ENCODE assay signal across 12 cellular contexts in the genomic region with DNA sequence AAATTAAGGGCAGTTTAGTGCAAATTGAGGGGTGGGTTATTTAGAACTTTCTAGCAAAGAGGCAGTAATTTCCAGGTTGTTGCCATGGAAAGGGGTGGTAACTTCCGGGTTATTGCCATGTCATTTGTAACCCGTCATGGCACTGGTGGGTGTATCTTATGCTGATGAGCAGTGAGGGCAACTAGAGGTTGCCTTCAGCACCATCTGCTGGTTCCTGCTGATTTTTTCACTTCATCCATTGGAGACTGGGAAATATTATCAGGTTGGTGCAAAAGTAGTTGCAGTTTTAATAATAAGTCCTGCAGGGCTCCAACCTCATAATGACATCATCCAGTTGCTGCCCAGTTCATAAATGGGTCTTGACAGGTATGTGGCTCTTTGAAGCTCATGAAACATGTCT. TPM values are rescaled to one million over a fixed set of nuclear protein-coding genes. Genes with fewer than 3 reads are reported as not detected.
DNase-seq lines count a peak whose midpoint lies in the region; ATAC-seq, FAIRE-seq and TF ChIP-seq lines count a peak whose summit lies in the region.
"Had no signal": no experiment of that assay in that cellular context is flagged by ENCODE, and none has a peak within 500 bp of the region (broad histone marks: within the 10 kb centered on the region; RNA-seq: fewer than 3 reads in every experiment).

No MANE protein-coding gene starts in this region.

- H3K4me1 Mint-ChIP-seq in WTC11: peaks cover 12% of the 10 kb centered on the region

- peaks cover 0 to 3% (median 0%) of the 10 kb centered on the region in 3 donors for H3K4me1 ChIP-seq in pancreas
- H3K4me1 ChIP-seq: left lung had no signal

- H3K4me3 ChIP-seq in GM06990 (replicated peaks; ENCODE audit: low read depth, low read length) (no peak overlapping the region), pancreas (no peak overlapping the region)
- H3K4me3 ChIP-seq: left lung had no signal

- ATAC-seq in WTC11 (peak; percentile 83), left lobe of liver (peak; percentile 92), HG03139 (IDR thresholded peaks at IDR 0.05; ENCODE audit: unreplicated experiment) (no peak), pancreas (no peak)
- ATAC-seq: activated T-cell treated with anti-CD3 and anti-CD28 coated beads, Interleukin-2, amount 50 U/mL, for 4 hours; left lung had no signal

- no peaks in the 10 kb centered on the region for H3K9me3 ChIP-seq in pancreas
- H3K9me3 ChIP-seq: left lung had no signal

- intact Hi-C loops in pancreas (cut with DNase I): no loop called here

- FAIRE-seq in pancreas (lab: Jason Lieb, UNC): no peak

- peaks cover 4% of the 10 kb centered on the region for H3K9me3 Mint-ChIP-seq in WTC11

- H3K27ac Mint-ChIP-seq in WTC11: no peak overlapping the region

- TF ChIP-seq CTCF in GM06990 (IDR thresholded peaks at IDR 0.05; ENCODE audit: insufficient read depth, low read length, poor library complexity, severe bottlenecking) (peak; percentile 12), WTC11 (IDR thresholded peaks at IDR 0.05) (no peak), pancreas (IDR thresholded peaks at IDR 0.05) (no peak)

- CTCF ChIA-PET in WTC11 (lab: Charles Lee): interaction anchor here (5.0 kb wide), 1 partner anchor 104 kb away, joined by 42 read pairs; no protein-coding TSS in a partner anchor

- no peak overlapping the region for H3K27ac ChIP-seq in pancreas
- H3K27ac ChIP-seq: left lung had no signal

- DNase-seq in GM06990 (ENCODE audit: extremely low read depth, insufficient read length) (no peak), M059J (ENCODE audit: low read depth) (peak; percentile 4), WTC11 (ENCODE audit: low spot score) (no peak), left lobe of liver (ENCODE audit: low spot score) (peak; percentile 52), NCI-H446 (lab: John Stamatoyannopoulos, UW) (no peak), pancreas (no peak)
- no peak for DNase-seq in effector CD4-positive, alpha-beta T cell
- DNase-seq: activated T-cell treated with anti-CD3 and anti-CD28 coated beads, Interleukin-2, amount 50 U/mL, for 4 hours; left lung; NCI-H1048 had no signal

- no peaks in the 10 kb centered on the region for H3K36me3 Mint-ChIP-seq in WTC11

- no peaks in the 10 kb centered on the region; the same call in 1 of the 2 replicates for H3K27me3 Mint-ChIP-seq in WTC11 (ENCODE audit: low read depth)

- no peak overlapping the region for H3K4me3 Mint-ChIP-seq in WTC11
- H3K4me3 Mint-ChIP-seq: activated T-cell treated with anti-CD3 and anti-CD28 coated beads, Interleukin-2, amount 50 U/mL, for 4 hours had no signal

- H3K36me3 ChIP-seq in GM06990 (ENCODE audit: control insufficient read depth, insufficient read depth, low read length): no peaks in the 10 kb centered on the region
- H3K36me3 ChIP-seq in pancreas: no peaks in the 10 kb centered on the region
- H3K36me3 ChIP-seq: left lung had no signal

- POLR2A ChIA-PET in WTC11 (lab: Charles Lee): no interaction called here

- 64 to 69% methylated on average over 2 of the region's 2 CpGs for WGBS in pancreas, 2 donors

- H3K27me3 ChIP-seq in GM06990 (replicated peaks; ENCODE audit: control insufficient read depth, insufficient read depth, low read length) (no peaks in the 10 kb centered on the region), pancreas (no peaks in the 10 kb centered on the region)

TF ChIP-seq in WTC11, 78 proteins besides CTCF, POLR2A, EP300 and RAD21:
- TF ChIP-seq, protein P1, sequence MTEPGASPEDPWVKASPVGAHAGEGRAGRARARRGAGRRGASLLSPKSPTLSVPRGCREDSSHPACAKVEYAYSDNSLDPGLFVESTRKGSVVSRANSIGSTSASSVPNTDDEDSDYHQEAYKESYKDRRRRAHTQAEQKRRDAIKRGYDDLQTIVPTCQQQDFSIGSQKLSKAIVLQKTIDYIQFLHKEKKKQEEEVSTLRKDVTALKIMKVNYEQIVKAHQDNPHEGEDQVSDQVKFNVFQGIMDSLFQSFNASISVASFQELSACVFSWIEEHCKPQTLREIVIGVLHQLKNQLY (CRISPR knock-in tag; IDR thresholded peaks at IDR 0.05): no peak
- TF ChIP-seq, protein P2, sequence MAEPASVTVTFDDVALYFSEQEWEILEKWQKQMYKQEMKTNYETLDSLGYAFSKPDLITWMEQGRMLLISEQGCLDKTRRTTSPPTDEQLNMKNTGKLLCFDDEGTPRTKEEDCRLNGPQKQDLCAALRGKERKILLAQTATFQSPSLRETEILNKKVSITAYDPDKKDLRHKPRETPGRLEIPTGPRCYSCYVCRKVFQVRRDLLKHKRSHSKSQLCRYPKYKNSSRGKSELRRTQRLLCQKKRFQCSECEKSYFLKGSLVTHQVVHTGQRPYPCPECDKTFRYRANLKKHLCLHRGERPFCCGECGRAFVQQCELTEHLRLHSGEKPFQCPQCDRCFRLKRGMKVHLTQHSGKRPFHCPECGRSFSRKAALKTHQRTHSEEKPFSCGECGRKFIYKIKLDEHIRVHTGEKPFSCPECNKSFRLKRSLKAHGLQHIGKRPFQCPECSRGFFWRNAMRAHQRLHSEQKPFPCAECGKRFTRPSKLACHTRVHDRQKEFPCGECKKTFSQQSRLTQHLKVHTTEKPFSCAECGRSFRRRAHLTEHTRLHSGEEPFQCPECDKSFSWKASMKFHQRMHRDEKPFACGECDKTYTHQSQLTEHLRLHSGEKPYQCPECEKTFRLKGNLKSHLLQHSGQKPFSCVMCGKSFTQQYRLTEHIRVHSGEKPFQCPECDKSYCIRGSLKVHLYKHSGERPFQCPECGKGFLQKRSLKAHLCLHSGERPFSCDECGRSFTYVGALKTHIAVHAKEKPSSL (CRISPR knock-in tag; conservative IDR thresholded peaks at IDR 0.05): no peak
- no peak for TF ChIP-seq SP1 (CRISPR knock-in tag; conservative IDR thresholded peaks at IDR 0.05)
- TF ChIP-seq, protein P3, sequence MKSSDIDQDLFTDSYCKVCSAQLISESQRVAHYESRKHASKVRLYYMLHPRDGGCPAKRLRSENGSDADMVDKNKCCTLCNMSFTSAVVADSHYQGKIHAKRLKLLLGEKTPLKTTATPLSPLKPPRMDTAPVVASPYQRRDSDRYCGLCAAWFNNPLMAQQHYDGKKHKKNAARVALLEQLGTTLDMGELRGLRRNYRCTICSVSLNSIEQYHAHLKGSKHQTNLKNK (CRISPR knock-in tag; IDR thresholded peaks at IDR 0.05): no peak
- no peak for TF ChIP-seq GABPB1 (CRISPR knock-in tag; IDR thresholded peaks at IDR 0.05)
- no peak for TF ChIP-seq EMX1 (CRISPR knock-in tag; IDR thresholded peaks at IDR 0.05)

RNA-seq across cellular contexts. Expression of a gene that starts 24.4 kb away (rescaled TPM):
- total RNA-seq in M059J (2014; rRNA removed; shearing (Covaris generic)): not detected in 2 replicates
- total RNA-seq in WTC11 (2021): 0.14 to 0.25 TPM in 2 of 3 replicates, not detected in the other
- total RNA-seq in left lobe of liver: 186 TPM
- total RNA-seq in pancreas: 10 to 100 TPM; 51.5 to 88.5 (median 59.7) TPM
- 100 to 1,000 TPM; 103 to 119 TPM for polyA plus RNA-seq in pancreas
- total RNA-seq: activated T-cell treated with anti-CD3 and anti-CD28 coated beads, Interleukin-2, amount 50 U/mL, for 4 hours; left lung; omental fat pad had no signal

RNA-seq across cellular contexts. Expression of a gene that starts 27.6 kb away (rescaled TPM):
- total RNA-seq in M059J (2014; rRNA removed; shearing (Covaris generic)): not detected in 2 replicates
- total RNA-seq in WTC11 (2021) (not detected in 3 replicates), left lobe of liver (0.35 TPM), pancreas (not detected)
- polyA plus RNA-seq in pancreas: not detected
- total RNA-seq: activated T-cell treated with anti-CD3 and anti-CD28 coated beads, Interleukin-2, amount 50 U/mL, for 4 hours; left lung; omental fat pad had no signal

RNA-seq across cellular contexts. Expression of a gene that starts 44.4 kb away (rescaled TPM):
- 0.05 TPM in 1 of 2 replicates, not detected in the other for total RNA-seq in M059J (2014; rRNA removed; shearing (Covaris generic))
- total RNA-seq in WTC11 (2021) (1.5 to 3.2 TPM (median 2.2 TPM) in 3 replicates), left lobe of liver (216 TPM), pancreas (100 to 1,000 TPM in 1 of 6 donors, 10 to 100 TPM in 5; 52.3 to 130 (median 96.0) TPM)
- polyA plus RNA-seq in pancreas: 100 to 1,000 TPM in 1 of 2 donors, 10 to 100 TPM in 1; 67.2 to 139 TPM

Comparison
In these comparisons a context has a peak if more than half of its experiments do, and no peak if none do; other contexts are left out.
1. DNase-seq: peak in M059J (single experiment) and left lobe of liver (single experiment); none in GM06990 (single experiment), WTC11 (single experiment), NCI-H446 (0 of 2), effector CD4-positive, alpha-beta T cell (single experiment) and pancreas (0 of 6).
2. ATAC-seq: peak in WTC11 (single experiment) and left lobe of liver (single experiment); none in HG03139 (single experiment) and pancreas (0 of 4).
3. RNA of a gene that starts 24.4 kb away (total RNA-seq): 186 TPM in left lobe of liver (single experiment) and 51.5 to 88.5 TPM in pancreas; not detected in M059J and 0.14 to 0.25 TPM in WTC11; every median in the first group is over 10 times any median in the second.
4. RNA of a gene that starts 44.4 kb away (total RNA-seq): 216 TPM in left lobe of liver (single experiment) and 52.3 to 130 TPM in pancreas; 1.5 to 3.2 TPM in WTC11 and 0.05 TPM in M059J; every median in the first group is over 10 times any median in the second.